8 cellular contexts compared by ENCODE assay signal in the genomic region with DNA sequence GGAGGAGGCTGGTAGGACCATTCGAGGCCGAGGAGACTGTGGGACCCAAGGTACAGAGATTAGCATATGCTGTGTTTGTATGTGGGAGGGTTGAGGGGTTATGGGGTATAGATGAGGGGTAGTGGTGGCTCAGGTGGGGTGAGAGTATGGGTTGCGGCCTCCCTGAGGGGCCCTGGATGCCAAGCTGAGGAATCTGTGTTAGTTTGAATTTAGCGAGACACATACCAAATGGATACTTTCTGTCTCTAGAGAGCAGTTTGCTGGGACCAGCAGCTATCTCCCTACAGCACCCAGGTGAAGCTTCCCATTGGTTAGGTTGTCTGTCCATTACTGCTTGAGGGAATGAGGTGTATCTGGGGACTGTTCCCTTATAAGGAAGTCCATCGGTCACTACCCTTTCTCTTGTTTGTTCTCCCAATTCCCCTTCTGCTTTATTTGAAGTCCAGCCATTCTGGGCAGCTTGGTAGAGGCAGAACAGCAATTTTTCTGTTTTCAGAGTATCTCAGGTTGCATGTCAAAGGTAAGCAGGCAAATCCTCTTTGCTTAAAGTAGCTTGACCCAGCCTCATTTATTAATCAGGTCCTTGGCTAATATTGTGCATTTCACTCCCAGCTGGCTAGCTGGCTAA. TPM values are rescaled to one million over a fixed set of nuclear protein-coding genes. Genes with fewer than 3 reads are reported as not detected.
DNase-seq lines count a peak whose midpoint lies in the region; ATAC-seq, FAIRE-seq and TF ChIP-seq lines count a peak whose summit lies in the region.

No MANE protein-coding gene starts in this region.

- H3K9me3 Mint-ChIP-seq in Caco-2 (ENCODE audit: unreplicated experiment), result no peaks in the 10 kb centered on the region
- H3K9me3 Mint-ChIP-seq in activated naive CD4-positive, alpha-beta T cell treated with anti-CD3 and anti-CD28 coated beads, Interleukin-2, amount 50 U/mL, for 72 hours, result no peaks in the 10 kb centered on the region

- peak overlapping the region; percentile 20 for H3K9ac ChIP-seq in endocrine pancreas (ENCODE audit: control insufficient read depth, insufficient read depth, low read length)

- peak; percentile 92 to 94 for DNase-seq in Caco-2
- DNase-seq in NCI-H69 (lab: John Stamatoyannopoulos, UW), result peak; percentile 10
- DNase-seq in pancreas, result peak in 3 of 6 donors; percentile 35 to 46 (median 36)
- no peak for DNase-seq in GM19240 (ENCODE audit: insufficient read length, low spot score)
- no peak for DNase-seq in stimulated activated CD4-positive, alpha-beta T cell treated with anti-CD3 and anti-CD28 coated beads, Interleukin-1b, Interleukin-23, amount 100 ng/mL, for 48 hours
- no peak for DNase-seq in caudate nucleus (lab: John Stamatoyannopoulos, UW)
- DNase-seq in activated naive CD4-positive, alpha-beta T cell treated with anti-CD3 and anti-CD28 coated beads, Interleukin-2, amount 50 U/mL, for 72 hours (ENCODE audit: low spot score in 2 of 2), result no peak

- peaks cover 58% of the 10 kb centered on the region for H3K4me1 Mint-ChIP-seq in Caco-2 (ENCODE audit: low read depth, unreplicated experiment)

- peak overlapping the region; percentile 43 for H3K4me3 Mint-ChIP-seq in Caco-2 (ENCODE audit: unreplicated experiment)

- ATAC-seq in pancreas, result peak; percentile 66 to 86 (median 80)
- no peak for ATAC-seq in activated naive CD4-positive, alpha-beta T cell treated with anti-CD3 and anti-CD28 coated beads, Interleukin-2, amount 50 U/mL, for 72 hours

- H3K36me3 ChIP-seq in Caco-2 (ENCODE audit: control insufficient read depth, insufficient read depth, low read length) (no peaks in the 10 kb centered on the region), endocrine pancreas (ENCODE audit: control insufficient read depth, insufficient read depth, low read length) (no peaks in the 10 kb centered on the region), pancreas (no peaks in the 10 kb centered on the region)

- H3K27ac ChIP-seq in pancreas (peak overlapping the region in 3 of 4 donors; percentile 6 to 42 (median 6)), caudate nucleus (ENCODE audit: low read depth, low read length) (no peak overlapping the region)

- H3K9me3 ChIP-seq in Caco-2 (no peaks in the 10 kb centered on the region), endocrine pancreas (ENCODE audit: control insufficient read depth, low read length) (no peaks in the 10 kb centered on the region), pancreas (no peaks in the 10 kb centered on the region)

- H3K27ac Mint-ChIP-seq in Caco-2 (ENCODE audit: unreplicated experiment), result peak overlapping the region; percentile 80
- peak overlapping the region in 1 of 2 donors; percentile 61 for H3K27ac Mint-ChIP-seq in activated naive CD4-positive, alpha-beta T cell treated with anti-CD3 and anti-CD28 coated beads, Interleukin-2, amount 50 U/mL, for 72 hours

- 60 to 65% methylated on average over 5 of the region's 5 CpGs for WGBS in pancreas, 2 donors

- H3K4me3 ChIP-seq in Caco-2 (ENCODE audit: low read depth, low read length) (peak overlapping the region; percentile 1; the same call in 1 of the 2 replicates), endocrine pancreas (ENCODE audit: control insufficient read depth, insufficient read depth, low read length) (peak overlapping the region; percentile 15), pancreas (no peak overlapping the region)

- TF ChIP-seq CTCF in Caco-2 (IDR thresholded peaks at IDR 0.05; ENCODE audit: insufficient read depth in 1 of 2, low read depth in 1 of 2, low read length in 1 of 2, severe bottlenecking in 1 of 2, unreplicated experiment in 1 of 2) (no peak), pancreas (IDR thresholded peaks at IDR 0.05) (no peak)

- no TSS peak for BruUV-seq in Caco-2 (replicated peaks; lab: Mats Ljungman, UMichigan)

- H3K36me3 Mint-ChIP-seq in Caco-2 (ENCODE audit: insufficient read depth, unreplicated experiment), result peaks cover 20% of the 10 kb centered on the region
- peaks cover 0 to 9% of the 10 kb centered on the region in 2 donors for H3K36me3 Mint-ChIP-seq in activated naive CD4-positive, alpha-beta T cell treated with anti-CD3 and anti-CD28 coated beads, Interleukin-2, amount 50 U/mL, for 72 hours

- no peaks in the 10 kb centered on the region for H3K27me3 Mint-ChIP-seq in Caco-2 (ENCODE audit: insufficient read depth, unreplicated experiment)

- FAIRE-seq in pancreas (lab: Jason Lieb, UNC), result no peak

- peaks cover 55% of the 10 kb centered on the region for H3K4me1 ChIP-seq in Caco-2
- H3K4me1 ChIP-seq in endocrine pancreas (ENCODE audit: control insufficient read depth, insufficient read depth, low read length), result peaks cover 19% of the 10 kb centered on the region
- H3K4me1 ChIP-seq in pancreas, result peaks cover 45 to 64% (median 57%) of the 10 kb centered on the region in 3 donors

- intact Hi-C loops in Caco-2 (cut with micrococcal nuclease; ENCODE audit: unreplicated experiment) (loop anchor here (1.0 to 2.0 kb wide), 2 partner anchors 16 to 93 kb away; a partner anchor contains a TSS), pancreas (cut with DNase I) (no loop called here)

- CTCF ChIA-PET in Caco-2 (lab: Charles Lee), result interaction anchor here (0.5 to 1.9 kb wide), 9 partner anchors 10 to 1437 kb away, joined by 3 to 20 read pairs (median 4); a partner anchor contains a TSS

- H3K27me3 ChIP-seq in Caco-2 (replicated peaks; ENCODE audit: control insufficient read depth, insufficient read depth, low read length) (no peaks in the 10 kb centered on the region), endocrine pancreas (ENCODE audit: control insufficient read depth, insufficient read depth, low read length) (no peaks in the 10 kb centered on the region), pancreas (no peaks in the 10 kb centered on the region)

- POLR2A ChIA-PET in Caco-2 (lab: Charles Lee), result interaction anchor here (0.5 to 2.8 kb wide), 8 partner anchors 13 to 537 kb away, joined by 3 to 39 read pairs (median 3); a partner anchor contains a TSS

RNA-seq across cellular contexts. Expression of a gene that starts 15.2 kb away (rescaled TPM):
- total RNA-seq in Caco-2 (2022) (190 and 203 TPM in 2 replicates), pancreas (10 to 100 TPM; 28.4 to 57.0 (median 37.2) TPM)
- polyA plus RNA-seq in pancreas, result 10 to 100 TPM; 44.1 to 66.3 TPM
- 10 to 100 TPM; 80.0 to 81.4 TPM for total RNA-seq in activated naive CD4-positive, alpha-beta T cell treated with anti-CD3 and anti-CD28 coated beads, Interleukin-2, amount 50 U/mL, for 72 hours

Comparison
In these comparisons a context has a peak if more than half of its experiments do, and no peak if none do; other contexts are left out.
1. DNase-seq: peak in Caco-2 (2 of 2) and NCI-H69 (single experiment); none in GM19240 (single experiment), stimulated activated CD4-positive, alpha-beta T cell treated with anti-CD3 and anti-CD28 coated beads, Interleukin-1b, Interleukin-23, amount 100 ng/mL, for 48 hours (single experiment), caudate nucleus (0 of 61) and activated naive CD4-positive, alpha-beta T cell treated with anti-CD3 and anti-CD28 coated beads, Interleukin-2, amount 50 U/mL, for 72 hours (0 of 2).
2. H3K4me3 ChIP-seq: peak in Caco-2 (single experiment) and endocrine pancreas (single experiment); none in pancreas (0 of 4).
3. ATAC-seq: peak in pancreas (4 of 4); none in activated naive CD4-positive, alpha-beta T cell treated with anti-CD3 and anti-CD28 coated beads, Interleukin-2, amount 50 U/mL, for 72 hours (0 of 2).